15 cellular contexts compared by ENCODE assay signal in the genomic region with DNA sequence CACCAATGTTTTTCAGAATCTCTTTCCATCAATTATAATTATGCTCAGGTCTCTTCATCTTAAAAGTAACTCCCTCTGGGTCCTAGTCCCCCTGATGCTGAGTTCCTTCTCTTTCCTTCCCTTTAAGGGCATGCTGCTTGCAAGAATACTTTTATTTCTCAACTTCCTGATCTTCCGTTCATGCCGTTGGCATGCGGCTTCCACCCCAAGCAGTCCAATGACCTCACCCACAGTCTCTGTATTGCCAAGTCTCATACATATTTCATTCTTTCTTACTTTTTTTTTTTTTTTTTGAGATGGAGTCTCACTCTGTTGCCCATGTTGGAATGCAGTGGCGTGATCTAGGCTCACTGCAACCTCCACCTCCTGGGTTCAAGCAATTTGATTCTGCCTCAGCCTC.
DNase-seq lines count a peak whose midpoint lies in the region; FAIRE-seq and TF ChIP-seq lines count a peak whose summit lies in the region.
"Had no signal": no experiment of that assay in that cellular context is flagged by ENCODE, and none has a peak within 500 bp of the region (broad histone marks: within the 10 kb centered on the region; RNA-seq: fewer than 3 reads in every experiment).

No MANE protein-coding gene starts in this region.

- DNase-seq in ELR (ENCODE audit: low read depth): peak; percentile 4
- peak; percentile 98 for DNase-seq in NOMO-1 treated with DMSO at 0.1 percent for 48 hours (lab: John Stamatoyannopoulos, UW; ENCODE audit: unreplicated experiment)
- DNase-seq in fibroblast of gingiva (ENCODE audit: low read depth): peak; percentile 89
- DNase-seq in skeletal muscle cell (ENCODE audit: low read depth): peak; percentile 7
- no peak for DNase-seq in activated CD4-positive, alpha-beta memory T cell treated with anti-CD3 and anti-CD28 coated beads for 36 hours
- no peak for DNase-seq in T-helper 9 cell
- no peak for DNase-seq in activated T-helper 1 cell treated with anti-CD3 and anti-CD28 coated beads, Interleukin-12 subunit alpha, Interleukin-12 subunit beta, Interleukin-2, Interleukin-4 antibody, amounts not matched to agents 30 ng/mL and 10 ng/mL and 1 ng/mL, durations not matched to agents 14 hours and 24 hours and 36 hours (ENCODE audit: low spot score)
- DNase-seq in GM12891 (ENCODE audit: insufficient read length, low spot score): no peak
- DNase-seq: activated naive CD4-positive, alpha-beta T cell; COR-L47; dorsolateral prefrontal cortex; naive B cell; SHP77 treated with DMSO at 0.1 percent for 48 hours had no signal

- H3K4me3 Mint-ChIP-seq in activated CD4-positive, alpha-beta memory T cell treated with anti-CD3 and anti-CD28 coated beads for 36 hours: no peak overlapping the region
- H3K4me3 Mint-ChIP-seq in activated T-helper 1 cell treated with anti-CD3 and anti-CD28 coated beads, Interleukin-12 subunit alpha, Interleukin-12 subunit beta, Interleukin-2, Interleukin-4 antibody, amounts not matched to agents 30 ng/mL and 10 ng/mL and 1 ng/mL, durations not matched to agents 14 hours and 24 hours and 36 hours: no peak overlapping the region
- H3K4me3 Mint-ChIP-seq: naive B cell; stimulated activated effector memory CD8-positive, alpha-beta T cell treated with anti-CD3 and anti-CD28 coated beads, Interleukin-12 subunit alpha, Interleukin-12 subunit beta, amount 100 ng/mL, for 72 hours had no signal

- no peak overlapping the region for H3K27ac Mint-ChIP-seq in activated CD4-positive, alpha-beta memory T cell treated with anti-CD3 and anti-CD28 coated beads for 36 hours
- H3K27ac Mint-ChIP-seq in activated T-helper 1 cell treated with anti-CD3 and anti-CD28 coated beads, Interleukin-12 subunit alpha, Interleukin-12 subunit beta, Interleukin-2, Interleukin-4 antibody, amounts not matched to agents 30 ng/mL and 10 ng/mL and 1 ng/mL, durations not matched to agents 14 hours and 24 hours and 36 hours: no peak overlapping the region
- H3K27ac Mint-ChIP-seq: naive B cell; stimulated activated effector memory CD8-positive, alpha-beta T cell treated with anti-CD3 and anti-CD28 coated beads, Interleukin-12 subunit alpha, Interleukin-12 subunit beta, amount 100 ng/mL, for 72 hours had no signal

- POLR2A ChIA-PET in activated CD4-positive, alpha-beta memory T cell treated with anti-CD3 and anti-CD28 coated beads for 36 hours (lab: Charles Lee): no interaction called here

- intact Hi-C loops in activated CD4-positive, alpha-beta memory T cell treated with anti-CD3 and anti-CD28 coated beads for 36 hours (cut with micrococcal nuclease): no loop called here
- intact Hi-C loops in activated T-helper 1 cell treated with anti-CD3 and anti-CD28 coated beads, Interleukin-12 subunit alpha, Interleukin-12 subunit beta, Interleukin-2, Interleukin-4 antibody, amounts not matched to agents 30 ng/mL and 10 ng/mL and 1 ng/mL, durations not matched to agents 14 hours and 24 hours and 36 hours (cut with micrococcal nuclease): no loop called here

- no peak overlapping the region for H3K4me3 ChIP-seq in skeletal muscle cell (ENCODE audit: low read depth, low read length)
- H3K4me3 ChIP-seq: dorsolateral prefrontal cortex, GM12878 had no signal

- no peak for FAIRE-seq in GM12891 (lab: Jason Lieb, UNC)
- FAIRE-seq: GM12878 had no signal

- H3K27me3 Mint-ChIP-seq in activated CD4-positive, alpha-beta memory T cell treated with anti-CD3 and anti-CD28 coated beads for 36 hours: peaks cover 3% of the 10 kb centered on the region
- H3K27me3 Mint-ChIP-seq in activated T-helper 1 cell treated with anti-CD3 and anti-CD28 coated beads, Interleukin-12 subunit alpha, Interleukin-12 subunit beta, Interleukin-2, Interleukin-4 antibody, amounts not matched to agents 30 ng/mL and 10 ng/mL and 1 ng/mL, durations not matched to agents 14 hours and 24 hours and 36 hours (ENCODE audit: insufficient read depth): no peaks in the 10 kb centered on the region
- H3K27me3 Mint-ChIP-seq: naive B cell had no signal

- no peak for TF ChIP-seq POLR2A in GM12891 (IDR thresholded peaks at IDR 0.05; ENCODE audit: low read depth, low read length)

- no peaks in the 10 kb centered on the region for H3K36me3 Mint-ChIP-seq in activated CD4-positive, alpha-beta memory T cell treated with anti-CD3 and anti-CD28 coated beads for 36 hours
- H3K36me3 Mint-ChIP-seq in activated T-helper 1 cell treated with anti-CD3 and anti-CD28 coated beads, Interleukin-12 subunit alpha, Interleukin-12 subunit beta, Interleukin-2, Interleukin-4 antibody, amounts not matched to agents 30 ng/mL and 10 ng/mL and 1 ng/mL, durations not matched to agents 14 hours and 24 hours and 36 hours (ENCODE audit: low read depth): no peaks in the 10 kb centered on the region
- H3K36me3 Mint-ChIP-seq: naive B cell; stimulated activated effector memory CD8-positive, alpha-beta T cell treated with anti-CD3 and anti-CD28 coated beads, Interleukin-12 subunit alpha, Interleukin-12 subunit beta, amount 100 ng/mL, for 72 hours had no signal

- H3K9me3 Mint-ChIP-seq in activated CD4-positive, alpha-beta memory T cell treated with anti-CD3 and anti-CD28 coated beads for 36 hours: no peaks in the 10 kb centered on the region
- H3K9me3 Mint-ChIP-seq in activated T-helper 1 cell treated with anti-CD3 and anti-CD28 coated beads, Interleukin-12 subunit alpha, Interleukin-12 subunit beta, Interleukin-2, Interleukin-4 antibody, amounts not matched to agents 30 ng/mL and 10 ng/mL and 1 ng/mL, durations not matched to agents 14 hours and 24 hours and 36 hours: no peaks in the 10 kb centered on the region
- H3K9me3 Mint-ChIP-seq: stimulated activated effector memory CD8-positive, alpha-beta T cell treated with anti-CD3 and anti-CD28 coated beads, Interleukin-12 subunit alpha, Interleukin-12 subunit beta, amount 100 ng/mL, for 72 hours had no signal

- H3K4me1 Mint-ChIP-seq in activated CD4-positive, alpha-beta memory T cell treated with anti-CD3 and anti-CD28 coated beads for 36 hours (ENCODE audit: low read depth): no peaks in the 10 kb centered on the region
- no peaks in the 10 kb centered on the region for H3K4me1 Mint-ChIP-seq in activated T-helper 1 cell treated with anti-CD3 and anti-CD28 coated beads, Interleukin-12 subunit alpha, Interleukin-12 subunit beta, Interleukin-2, Interleukin-4 antibody, amounts not matched to agents 30 ng/mL and 10 ng/mL and 1 ng/mL, durations not matched to agents 14 hours and 24 hours and 36 hours (ENCODE audit: low read depth)
- H3K4me1 Mint-ChIP-seq: naive B cell; stimulated activated effector memory CD8-positive, alpha-beta T cell treated with anti-CD3 and anti-CD28 coated beads, Interleukin-12 subunit alpha, Interleukin-12 subunit beta, amount 100 ng/mL, for 72 hours had no signal

- CTCF ChIA-PET in activated CD4-positive, alpha-beta memory T cell treated with anti-CD3 and anti-CD28 coated beads for 36 hours (lab: Charles Lee): no interaction called here

TF ChIP-seq in GM12891, 5 proteins besides CTCF, POLR2A, EP300 and RAD21:
- TF ChIP-seq POU2F2 (IDR thresholded peaks at IDR 0.05; ENCODE audit: low read depth, low read length) (no peak), SPI1 (IDR thresholded peaks at IDR 0.05; ENCODE audit: low read depth, low read length) (no peak), POLR2AphosphoS5 (IDR thresholded peaks at IDR 0.05; ENCODE audit: low read depth, low read length) (no peak), TAF1 (IDR thresholded peaks at IDR 0.05; ENCODE audit: low read depth, low read length) (no peak), PAX5 (IDR thresholded peaks at IDR 0.05; ENCODE audit: insufficient read depth, low read length, severe bottlenecking) (no peak)

Comparison
In these comparisons a context has a peak if more than half of its experiments do, and no peak if none do; other contexts are left out.
1. DNase-seq: peak in ELR (single experiment), NOMO-1 treated with DMSO at 0.1 percent for 48 hours (single experiment), fibroblast of gingiva (single experiment) and skeletal muscle cell (single experiment); none in activated CD4-positive, alpha-beta memory T cell treated with anti-CD3 and anti-CD28 coated beads for 36 hours (single experiment), T-helper 9 cell (single experiment), activated T-helper 1 cell treated with anti-CD3 and anti-CD28 coated beads, Interleukin-12 subunit alpha, Interleukin-12 subunit beta, Interleukin-2, Interleukin-4 antibody, amounts not matched to agents 30 ng/mL and 10 ng/mL and 1 ng/mL, durations not matched to agents 14 hours and 24 hours and 36 hours (single experiment) and GM12891 (single experiment).